In genomic region chr11:47121731-47122130, GRCh38 we compare ENCODE assay signal across 20 cellular contexts.
"Had no signal": no experiment of that assay in that cellular context is flagged by ENCODE, and none has a peak within 500 bp of the region (broad histone marks: within the 10 kb centered on the region; RNA-seq: fewer than 3 reads in every experiment).

No MANE protein-coding gene starts in this region.

- H3K27me3 ChIP-seq: MG63, SJCRH30 had no signal

- DNase-seq: Karpas-422, KG1, MG63, NCI-H1092, NCI-H1105 treated with DMSO at 0.1 percent for 48 hours, NCI-H1417 treated with DMSO at 0.1 percent for 48 hours, NCI-H146, NCI-H1694 treated with DMSO at 0.1 percent for 48 hours, NCI-H1930, NCI-H2081, NCI-H2107, NCI-H2227 treated with DMSO at 0.1 percent for 48 hours, NCI-H524, NCI-H526 treated with DMSO at 0.1 percent for 48 hours, NCI-H748 treated with DMSO at 0.1 percent for 48 hours, RPMI8226, SHP77 treated with DMSO at 0.1 percent for 48 hours, SJCRH30 had no signal

- H3K9me3 ChIP-seq: MG63, SJCRH30 had no signal

- H3K36me3 ChIP-seq: MG63, SJCRH30 had no signal

- H3K4me3 ChIP-seq: MG63, SJCRH30 had no signal

- FAIRE-seq: RCC 7860 had no signal

- H3K27ac ChIP-seq: SJCRH30 had no signal

- ATAC-seq: SK-N-SH treated with all-trans-retinoic acid at 6 μM for 48 hours had no signal

- H3K4me1 ChIP-seq: SJCRH30 had no signal
